Comparison of ENCODE assay signal across 8 cellular contexts in genomic region chr5:133111299-133111698, GRCh38. TPM values are rescaled to one million over a fixed set of nuclear protein-coding genes. Genes with fewer than 3 reads are reported as not detected.
A peak's percentile ranks its signal among the peaks of the same experiment; 100 is the strongest.
DNase-seq lines count a peak whose midpoint lies in the region; ATAC-seq and TF ChIP-seq lines count a peak whose summit lies in the region.

No MANE protein-coding gene starts in this region.

- TF ChIP-seq CTCF in adrenal gland (IDR thresholded peaks at IDR 0.05) (peak; percentile 85 to 93 (median 90)), left ventricle myocardium inferior (IDR thresholded peaks at IDR 0.05; ENCODE audit: borderline replicate concordance) (peak; percentile 91)

- ATAC-seq in GM19324 (IDR thresholded peaks at IDR 0.05; ENCODE audit: low FRiP score, unreplicated experiment) (peak; percentile 51), T-helper 17 cell (peak; percentile 78), GM18870 (IDR thresholded peaks at IDR 0.05; ENCODE audit: unreplicated experiment) (no peak)

- intact Hi-C loops in adrenal gland (cut with DNase I): loop anchor here (5.0 to 10.0 kb wide), 5 partner anchors 134 to 824 kb away; no protein-coding TSS in a partner anchor
- intact Hi-C loops in left ventricle myocardium inferior (cut with micrococcal nuclease): no loop called here

- 0 to 2% (median 1%) methylated on average over 6 to 9 of the region's 9 CpGs for whole genome bisulfite sequencing in adrenal gland, 4 donors

- no peak overlapping the region for H3K4me3 ChIP-seq in adrenal gland
- no peak overlapping the region for H3K4me3 ChIP-seq in left ventricle myocardium inferior

- no peaks in the 10 kb centered on the region for H3K9me3 ChIP-seq in T-helper 17 cell (ENCODE audit: control insufficient read depth, low read length, poor library complexity, severe bottlenecking)
- no peaks in the 10 kb centered on the region for H3K9me3 ChIP-seq in adrenal gland (replicated peaks in 1 of 3)
- no peaks in the 10 kb centered on the region for H3K9me3 ChIP-seq in left ventricle myocardium inferior (replicated peaks)

- H3K36me3 ChIP-seq in adrenal gland (replicated peaks in 1 of 2): no peaks in the 10 kb centered on the region
- H3K36me3 ChIP-seq in left ventricle myocardium inferior: no peaks in the 10 kb centered on the region

- TF ChIP-seq POLR2A in adrenal gland (IDR thresholded peaks at IDR 0.05): no peak

- no peak overlapping the region for H3K27ac Mint-ChIP-seq in T-helper 17 cell

- DNase-seq in AML-193 (lab: John Stamatoyannopoulos, UW): peak; percentile 62 to 66
- peak; percentile 42 for DNase-seq in NCI-H128 (lab: John Stamatoyannopoulos, UW; ENCODE audit: unreplicated experiment)
- peak; percentile 58 to 78 (median 60) for DNase-seq in T-helper 17 cell
- peak; percentile 81 to 93 (median 89) for DNase-seq in adrenal gland
- peak; percentile 77 for DNase-seq in left ventricle myocardium inferior
- peak; percentile 65 for DNase-seq in renal cortical epithelial cell (ENCODE audit: low read depth)

- peaks cover 0 to 14% of the 10 kb centered on the region in 2 donors for H3K4me1 ChIP-seq in adrenal gland (replicated peaks in 1 of 2)
- peaks cover 6% of the 10 kb centered on the region for H3K4me1 ChIP-seq in left ventricle myocardium inferior

- no peaks in the 10 kb centered on the region for H3K27me3 ChIP-seq in adrenal gland
- H3K27me3 ChIP-seq in left ventricle myocardium inferior (ENCODE audit: low read depth): peaks cover 21% of the 10 kb centered on the region

- H3K27ac ChIP-seq in adrenal gland (no peak overlapping the region), left ventricle myocardium inferior (replicated peaks) (no peak overlapping the region)

- no peaks in the 10 kb centered on the region for H3K27me3 Mint-ChIP-seq in T-helper 17 cell

- peaks cover 25% of the 10 kb centered on the region for H3K4me1 Mint-ChIP-seq in T-helper 17 cell

- no peak overlapping the region for H3K4me3 Mint-ChIP-seq in T-helper 17 cell

- H3K36me3 Mint-ChIP-seq in T-helper 17 cell (ENCODE audit: low read depth): no peaks in the 10 kb centered on the region

RNA-seq across cellular contexts. Expression of gene HSPA4, which starts 59.5 kb away (rescaled TPM):
- total RNA-seq in T-helper 17 cell (10 to 100 TPM; 49.3 to 50.1 TPM), adrenal gland (100 to 1,000 TPM in 1 of 8 donors, 10 to 100 TPM in 7; 48.0 to 141 (median 75.0) TPM), left ventricle myocardium inferior (80.2 TPM), renal cortical epithelial cell (213 and 240 TPM in 2 replicates)
- polyA plus RNA-seq in adrenal gland: 100 to 1,000 TPM; 123 to 207 (median 159) TPM
